ENCODE assay signal across 18 cellular contexts in genomic region chr19:44974809-44975347, GRCh38. TPM values are rescaled to one million over a fixed set of nuclear protein-coding genes. Genes with fewer than 3 reads are reported as not detected.
DNase-seq lines count a peak whose midpoint lies in the region; ATAC-seq and TF ChIP-seq lines count a peak whose summit lies in the region.
"Had no signal": no experiment of that assay in that cellular context is flagged by ENCODE, and none has a peak within 500 bp of the region (broad histone marks: within the 10 kb centered on the region; RNA-seq: fewer than 3 reads in every experiment).

No MANE protein-coding gene starts in this region.

- H3K4me3 ChIP-seq in adipocyte (ENCODE audit: low read length) (no peak overlapping the region), heart left ventricle (no peak overlapping the region)
- H3K4me3 ChIP-seq: GM23248, HAP-1 had no signal

- no peaks in the 10 kb centered on the region for H3K9me3 ChIP-seq in adipocyte (ENCODE audit: control insufficient read depth, low read length)
- H3K9me3 ChIP-seq in heart left ventricle = no peaks in the 10 kb centered on the region
- H3K9me3 ChIP-seq: Caco-2, HAP-1 had no signal

- H3K27me3 Mint-ChIP-seq in activated naive CD4-positive, alpha-beta T cell treated with anti-CD3 and anti-CD28 coated beads for 36 hours (ENCODE audit: low read depth) = no peaks in the 10 kb centered on the region
- H3K27me3 Mint-ChIP-seq: CD4-positive, alpha-beta T cell had no signal

- no peak overlapping the region for H3K27ac ChIP-seq in heart left ventricle
- H3K27ac ChIP-seq: C4-2B, GM23248, HL-60 had no signal

- H3K36me3 Mint-ChIP-seq in activated naive CD4-positive, alpha-beta T cell treated with anti-CD3 and anti-CD28 coated beads for 36 hours (ENCODE audit: low read depth) = peaks cover 6% of the 10 kb centered on the region

- DNase-seq in activated naive CD4-positive, alpha-beta T cell treated with anti-CD3 and anti-CD28 coated beads for 36 hours = peak; percentile 36
- DNase-seq in activated naive CD4-positive, alpha-beta T cell treated with anti-CD3 and anti-CD28 coated beads, Interleukin-2, amount 50 U/mL, for 16 hours = no peak
- DNase-seq in adipocyte (ENCODE audit: low read depth) = no peak
- DNase-seq in iris pigment epithelial cell (ENCODE audit: low read depth) = peak; percentile 19
- DNase-seq in heart left ventricle = no peak
- no peak for DNase-seq in SHP77 treated with DMSO at 0.1 percent for 48 hours (lab: John Stamatoyannopoulos, UW)
- DNase-seq: AML-193; Caco-2; CD4-positive, alpha-beta T cell; GM23248; IMR-90 had no signal

- H3K36me3 ChIP-seq in adipocyte (ENCODE audit: control insufficient read depth, insufficient read depth, low read length, severe bottlenecking) (peaks cover 72% of the 10 kb centered on the region), heart left ventricle (peaks cover 4 to 85% (median 73%) of the 10 kb centered on the region in 9 donors)

- TF ChIP-seq CTCF in heart left ventricle (IDR thresholded peaks at IDR 0.05) = no peak

- H3K27me3 ChIP-seq in adipocyte (replicated peaks; ENCODE audit: control insufficient read depth, insufficient read depth, low read length) (no peaks in the 10 kb centered on the region), heart left ventricle (no peaks in the 10 kb centered on the region)

- intact Hi-C loops in activated naive CD4-positive, alpha-beta T cell treated with anti-CD3 and anti-CD28 coated beads for 36 hours (cut with micrococcal nuclease) = no loop called here
- intact Hi-C loops in heart left ventricle (cut with DNase I) = no loop called here

- H3K9ac ChIP-seq in adipocyte (ENCODE audit: low read length) = peak overlapping the region; percentile 18
- H3K9ac ChIP-seq: GM23248 had no signal

- H3K4me1 Mint-ChIP-seq in activated naive CD4-positive, alpha-beta T cell treated with anti-CD3 and anti-CD28 coated beads for 36 hours (ENCODE audit: low read depth) = peaks cover 2% of the 10 kb centered on the region

- no peak overlapping the region for H3K4me3 Mint-ChIP-seq in activated naive CD4-positive, alpha-beta T cell treated with anti-CD3 and anti-CD28 coated beads for 36 hours
- H3K4me3 Mint-ChIP-seq: CD4-positive, alpha-beta T cell had no signal

- peaks cover 10% of the 10 kb centered on the region for H3K4me1 ChIP-seq in adipocyte (ENCODE audit: control insufficient read depth, insufficient read depth, low read length)
- no peaks in the 10 kb centered on the region for H3K4me1 ChIP-seq in heart left ventricle
- H3K4me1 ChIP-seq: Caco-2, HAP-1 had no signal

- ATAC-seq in HG03159 (IDR thresholded peaks at IDR 0.05; ENCODE audit: unreplicated experiment) (no peak), heart left ventricle (no peak)

- H3K9me3 Mint-ChIP-seq in activated naive CD4-positive, alpha-beta T cell treated with anti-CD3 and anti-CD28 coated beads for 36 hours = no peaks in the 10 kb centered on the region
- H3K9me3 Mint-ChIP-seq: CD4-positive, alpha-beta T cell had no signal

- no peak for TF ChIP-seq POLR2A in heart left ventricle (IDR thresholded peaks at IDR 0.05)

- 90 to 96% (median 94%) methylated on average over 5 of the region's 5 CpGs for WGBS in heart left ventricle, 4 donors

- CTCF ChIA-PET in activated naive CD4-positive, alpha-beta T cell treated with anti-CD3 and anti-CD28 coated beads for 36 hours (lab: Charles Lee) = interaction anchor here (0.6 to 1.4 kb wide), 2 partner anchors 14 to 884 kb away, joined by 5 to 6 read pairs; no protein-coding TSS in a partner anchor

- peak overlapping the region; percentile 58 for H3K27ac Mint-ChIP-seq in activated naive CD4-positive, alpha-beta T cell treated with anti-CD3 and anti-CD28 coated beads for 36 hours
- H3K27ac Mint-ChIP-seq: CD4-positive, alpha-beta T cell had no signal

RNA-seq across cellular contexts. Expression of gene CLPTM1, which starts 19.7 kb away (rescaled TPM):
- total RNA-seq in activated naive CD4-positive, alpha-beta T cell treated with anti-CD3 and anti-CD28 coated beads for 36 hours = 10 to 100 TPM; 32.4 to 34.6 TPM
- total RNA-seq in heart left ventricle = 100 to 1,000 TPM in 3 of 9 donors, 10 to 100 TPM in 6; 89.2 to 118 (median 96.0) TPM
- 100 to 1,000 TPM in 1 of 2 donors, 10 to 100 TPM in 1; 90.9 to 120 TPM for polyA plus RNA-seq in heart left ventricle

RNA-seq across cellular contexts. Expression of gene RELB, which starts 26.4 kb away (rescaled TPM):
- total RNA-seq in activated naive CD4-positive, alpha-beta T cell treated with anti-CD3 and anti-CD28 coated beads for 36 hours = 10 to 100 TPM; 55.4 to 57.3 TPM
- total RNA-seq in heart left ventricle = 10 to 100 TPM in 2 of 9 donors, 1 to 10 TPM in 7; 2.8 to 23.2 (median 6.7) TPM
- 10 to 100 TPM in 1 of 2 donors, 1 to 10 TPM in 1; 1.6 to 15.0 TPM for polyA plus RNA-seq in heart left ventricle

RNA-seq across cellular contexts. Expression of gene APOC2, which starts 29.0 kb away (rescaled TPM):
- not detected for total RNA-seq in activated naive CD4-positive, alpha-beta T cell treated with anti-CD3 and anti-CD28 coated beads for 36 hours
- 1 to 10 TPM in 2 of 9 donors, under 1 TPM in 1, not detected in 6; 0.70 to 1.6 (median 1.3) TPM for total RNA-seq in heart left ventricle
- polyA plus RNA-seq in heart left ventricle = under 1 TPM in 1 of 2 donors, not detected in 1; 0.19 TPM
- total RNA-seq: Caco-2; CD4-positive, alpha-beta T cell; GM23248; H4; HT1080; IMR-90 had no signal
- polyA plus RNA-seq: BJ, GM23248, IMR-90 had no signal

RNA-seq across cellular contexts. Expression of gene APOC4, which starts 32.8 kb away (rescaled TPM):
- not detected for total RNA-seq in activated naive CD4-positive, alpha-beta T cell treated with anti-CD3 and anti-CD28 coated beads for 36 hours
- total RNA-seq in heart left ventricle = not detected
- polyA plus RNA-seq in heart left ventricle = not detected
- total RNA-seq: Caco-2; CD4-positive, alpha-beta T cell; GM23248; H4; HT1080; IMR-90 had no signal
- polyA plus RNA-seq: BJ, GM23248, IMR-90 had no signal

Comparison
In these comparisons a context has a peak if more than half of its experiments do, and no peak if none do; other contexts are left out.
1. DNase-seq: peak in activated naive CD4-positive, alpha-beta T cell treated with anti-CD3 and anti-CD28 coated beads for 36 hours (single experiment) and iris pigment epithelial cell (single experiment); none in activated naive CD4-positive, alpha-beta T cell treated with anti-CD3 and anti-CD28 coated beads, Interleukin-2, amount 50 U/mL, for 16 hours (single experiment), adipocyte (single experiment), heart left ventricle (0 of 5) and SHP77 treated with DMSO at 0.1 percent for 48 hours (single experiment).